Comparison of ENCODE assay signal across 17 cellular contexts in genomic region chr11:88861618-88862017, GRCh38.
"Had no signal": no experiment of that assay in that cellular context is flagged by ENCODE, and none has a peak within 500 bp of the region (broad histone marks: within the 10 kb centered on the region; RNA-seq: fewer than 3 reads in every experiment).

No MANE protein-coding gene starts in this region.

- DNase-seq: activated B cell treated with CpG ODN at 0.5 μM for 24 hours; activated CD4-positive, alpha-beta T cell treated with anti-CD3 and anti-CD28 coated beads, Interleukin-2, amount 50 U/mL, for 1 hour; activated CD8-positive, alpha-beta memory T cell treated with anti-CD3 and anti-CD28 coated beads, Interleukin-2, amount 10 ng/mL, durations not matched to agents 7 days and 5 days; activated CD8-positive, alpha-beta T cell treated with anti-CD3 and anti-CD28 coated beads for 36 hours; activated naive CD4-positive, alpha-beta T cell; activated T-cell treated with anti-CD3 and anti-CD28 coated beads, Interleukin-2, amount 50 U/mL, for 72 hours; body of pancreas; effector CD8-positive, alpha-beta T cell; esophagus squamous epithelium; left ventricle myocardium superior; right cardiac atrium; stimulated activated CD4-positive, alpha-beta T cell treated with anti-CD3 and anti-CD28 coated beads, Interleukin-15, amount 100 ng/mL, for 24 hours; stimulated activated CD4-positive, alpha-beta T cell treated with anti-CD3 and anti-CD28 coated beads, Interleukin-2, amount 100 ng/mL, for 24 hours; stimulated activated naive B cell treated with anti-CD40 and anti-IgM and Interleukin-4, amounts not matched to agents 10 μg/mL and 1 μg/mL and 100 μg/mL, for 72 hours; tibial artery had no signal

- H3K27me3 ChIP-seq: body of pancreas, esophagus squamous epithelium, suprapubic skin, tibial artery had no signal

- ATAC-seq: activated CD8-positive, alpha-beta memory T cell treated with anti-CD3 and anti-CD28 coated beads, Interleukin-2, amount 10 ng/mL, durations not matched to agents 7 days and 5 days; activated CD8-positive, alpha-beta T cell treated with anti-CD3 and anti-CD28 coated beads for 36 hours; activated naive CD4-positive, alpha-beta T cell treated with anti-CD3 and anti-CD28 coated beads, Interleukin-2, amount 50 U/mL, for 72 hours; activated T-cell treated with anti-CD3 and anti-CD28 coated beads, Interleukin-2, amount 50 U/mL, for 72 hours; body of pancreas; left ventricle myocardium superior; right cardiac atrium; stimulated activated naive B cell treated with anti-CD40 and anti-IgM and Interleukin-4, amounts not matched to agents 10 μg/mL and 1 μg/mL and 100 μg/mL, for 72 hours had no signal

- H3K36me3 ChIP-seq: esophagus squamous epithelium, suprapubic skin, tibial artery had no signal

- H3K4me3 ChIP-seq: body of pancreas, esophagus squamous epithelium, suprapubic skin, tibial artery had no signal
